In the genomic region with DNA sequence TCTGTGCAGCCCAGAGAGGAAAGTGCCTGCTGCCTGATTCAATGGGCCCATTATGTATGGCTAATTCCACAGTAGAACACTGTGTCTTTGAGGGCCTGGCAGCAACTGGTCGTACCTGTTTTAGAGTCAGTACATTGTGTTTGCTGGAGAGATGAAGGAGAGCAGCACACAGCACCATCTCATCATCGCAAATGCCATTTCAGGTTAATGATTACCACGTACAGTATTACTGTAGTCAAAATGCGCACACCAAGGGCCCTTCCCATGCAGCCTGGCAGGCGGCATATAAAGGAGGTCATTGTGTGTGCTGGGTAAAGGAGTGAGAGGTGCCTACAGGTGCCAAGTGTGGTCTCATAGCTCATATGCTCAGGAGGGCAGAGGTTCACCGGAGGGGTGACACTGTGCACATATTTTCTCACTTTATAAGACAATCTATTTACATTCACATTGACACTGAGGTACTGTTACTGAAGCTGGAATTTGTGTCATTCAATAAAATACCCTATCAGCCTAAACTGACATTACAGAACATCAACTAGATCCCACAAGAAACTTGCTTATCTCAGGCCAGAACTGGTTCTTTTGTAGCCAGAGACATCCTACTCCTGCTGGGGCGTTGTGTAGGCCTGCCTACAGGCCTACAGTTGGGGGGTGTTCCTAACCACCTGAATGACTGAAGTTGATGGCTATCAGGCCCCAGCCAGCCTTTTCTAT, we compare ENCODE assay signal across 1 cellular context.
TF ChIP-seq lines count a peak whose summit lies in the region.

No MANE protein-coding gene starts in this region.

TF ChIP-seq in HepG2, 621 proteins besides CTCF, POLR2A, EP300 and RAD21 (continued from another document and continues in another):
- TF ChIP-seq, protein P1, sequence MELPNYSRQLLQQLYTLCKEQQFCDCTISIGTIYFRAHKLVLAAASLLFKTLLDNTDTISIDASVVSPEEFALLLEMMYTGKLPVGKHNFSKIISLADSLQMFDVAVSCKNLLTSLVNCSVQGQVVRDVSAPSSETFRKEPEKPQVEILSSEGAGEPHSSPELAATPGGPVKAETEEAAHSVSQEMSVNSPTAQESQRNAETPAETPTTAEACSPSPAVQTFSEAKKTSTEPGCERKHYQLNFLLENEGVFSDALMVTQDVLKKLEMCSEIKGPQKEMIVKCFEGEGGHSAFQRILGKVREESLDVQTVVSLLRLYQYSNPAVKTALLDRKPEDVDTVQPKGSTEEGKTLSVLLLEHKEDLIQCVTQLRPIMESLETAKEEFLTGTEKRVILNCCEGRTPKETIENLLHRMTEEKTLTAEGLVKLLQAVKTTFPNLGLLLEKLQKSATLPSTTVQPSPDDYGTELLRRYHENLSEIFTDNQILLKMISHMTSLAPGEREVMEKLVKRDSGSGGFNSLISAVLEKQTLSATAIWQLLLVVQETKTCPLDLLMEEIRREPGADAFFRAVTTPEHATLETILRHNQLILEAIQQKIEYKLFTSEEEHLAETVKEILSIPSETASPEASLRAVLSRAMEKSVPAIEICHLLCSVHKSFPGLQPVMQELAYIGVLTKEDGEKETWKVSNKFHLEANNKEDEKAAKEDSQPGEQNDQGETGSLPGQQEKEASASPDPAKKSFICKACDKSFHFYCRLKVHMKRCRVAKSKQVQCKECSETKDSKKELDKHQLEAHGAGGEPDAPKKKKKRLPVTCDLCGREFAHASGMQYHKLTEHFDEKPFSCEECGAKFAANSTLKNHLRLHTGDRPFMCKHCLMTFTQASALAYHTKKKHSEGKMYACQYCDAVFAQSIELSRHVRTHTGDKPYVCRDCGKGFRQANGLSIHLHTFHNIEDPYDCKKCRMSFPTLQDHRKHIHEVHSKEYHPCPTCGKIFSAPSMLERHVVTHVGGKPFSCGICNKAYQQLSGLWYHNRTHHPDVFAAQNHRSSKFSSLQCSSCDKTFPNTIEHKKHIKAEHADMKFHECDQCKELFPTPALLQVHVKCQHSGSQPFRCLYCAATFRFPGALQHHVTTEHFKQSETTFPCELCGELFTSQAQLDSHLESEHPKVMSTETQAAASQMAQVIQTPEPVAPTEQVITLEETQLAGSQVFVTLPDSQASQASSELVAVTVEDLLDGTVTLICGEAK (IDR thresholded peaks at IDR 0.05), result no peak
- TF ChIP-seq, protein P1 (CRISPR knock-in tag; IDR thresholded peaks at IDR 0.05), result no peak
- TF ChIP-seq SSRP1 (CRISPR knock-in tag; IDR thresholded peaks at IDR 0.05) (peak; percentile 74), DPF2 (CRISPR knock-in tag; IDR thresholded peaks at IDR 0.05; ENCODE audit: borderline replicate concordance, low read depth) (peak; percentile 62), ZNF772 (CRISPR knock-in tag; IDR thresholded peaks at IDR 0.05) (peak; percentile 25; the same call in 1 of the 2 replicates), ZNF564 (CRISPR knock-in tag; IDR thresholded peaks at IDR 0.05) (0 out of 2 replicates have a peak, but pooled peaks have one; percentile 27), FOXP1 (IDR thresholded peaks at IDR 0.05) (no peak), FOXP1 (CRISPR knock-in tag; IDR thresholded peaks at IDR 0.05) (peak; percentile 43; the same call in 1 of the 2 replicates), NFE2L2 (IDR thresholded peaks at IDR 0.05; ENCODE audit: low read length) (no peak), GZF1 (CRISPR knock-in tag; IDR thresholded peaks at IDR 0.05) (peak; percentile 90; the same call in 1 of the 2 replicates), ZBTB3 (CRISPR knock-in tag; IDR thresholded peaks at IDR 0.05; ENCODE audit: borderline replicate concordance, low read depth) (no peak; the same call in 1 of the 2 replicates), GFI1 (CRISPR knock-in tag; IDR thresholded peaks at IDR 0.05; ENCODE audit: borderline replicate concordance) (peak; percentile 58; the same call in 1 of the 2 replicates), NFIC (IDR thresholded peaks at IDR 0.05; ENCODE audit: low read length) (peak; percentile 45), REPIN1 (CRISPR knock-in tag; IDR thresholded peaks at IDR 0.05; ENCODE audit: borderline replicate concordance, low read depth) (0 out of 2 replicates have a peak, but pooled peaks have one; percentile 22), FOXA1 (IDR thresholded peaks at IDR 0.05) (no peak), FOXA1 (CRISPR knock-in tag; IDR thresholded peaks at IDR 0.05) (0 out of 2 replicates have a peak, but pooled peaks have one; percentile 3), MATR3 (CRISPR knock-in tag; IDR thresholded peaks at IDR 0.05) (no peak), TBP (CRISPR knock-in tag; IDR thresholded peaks at IDR 0.05) (no peak)
- TF ChIP-seq, protein P2, sequence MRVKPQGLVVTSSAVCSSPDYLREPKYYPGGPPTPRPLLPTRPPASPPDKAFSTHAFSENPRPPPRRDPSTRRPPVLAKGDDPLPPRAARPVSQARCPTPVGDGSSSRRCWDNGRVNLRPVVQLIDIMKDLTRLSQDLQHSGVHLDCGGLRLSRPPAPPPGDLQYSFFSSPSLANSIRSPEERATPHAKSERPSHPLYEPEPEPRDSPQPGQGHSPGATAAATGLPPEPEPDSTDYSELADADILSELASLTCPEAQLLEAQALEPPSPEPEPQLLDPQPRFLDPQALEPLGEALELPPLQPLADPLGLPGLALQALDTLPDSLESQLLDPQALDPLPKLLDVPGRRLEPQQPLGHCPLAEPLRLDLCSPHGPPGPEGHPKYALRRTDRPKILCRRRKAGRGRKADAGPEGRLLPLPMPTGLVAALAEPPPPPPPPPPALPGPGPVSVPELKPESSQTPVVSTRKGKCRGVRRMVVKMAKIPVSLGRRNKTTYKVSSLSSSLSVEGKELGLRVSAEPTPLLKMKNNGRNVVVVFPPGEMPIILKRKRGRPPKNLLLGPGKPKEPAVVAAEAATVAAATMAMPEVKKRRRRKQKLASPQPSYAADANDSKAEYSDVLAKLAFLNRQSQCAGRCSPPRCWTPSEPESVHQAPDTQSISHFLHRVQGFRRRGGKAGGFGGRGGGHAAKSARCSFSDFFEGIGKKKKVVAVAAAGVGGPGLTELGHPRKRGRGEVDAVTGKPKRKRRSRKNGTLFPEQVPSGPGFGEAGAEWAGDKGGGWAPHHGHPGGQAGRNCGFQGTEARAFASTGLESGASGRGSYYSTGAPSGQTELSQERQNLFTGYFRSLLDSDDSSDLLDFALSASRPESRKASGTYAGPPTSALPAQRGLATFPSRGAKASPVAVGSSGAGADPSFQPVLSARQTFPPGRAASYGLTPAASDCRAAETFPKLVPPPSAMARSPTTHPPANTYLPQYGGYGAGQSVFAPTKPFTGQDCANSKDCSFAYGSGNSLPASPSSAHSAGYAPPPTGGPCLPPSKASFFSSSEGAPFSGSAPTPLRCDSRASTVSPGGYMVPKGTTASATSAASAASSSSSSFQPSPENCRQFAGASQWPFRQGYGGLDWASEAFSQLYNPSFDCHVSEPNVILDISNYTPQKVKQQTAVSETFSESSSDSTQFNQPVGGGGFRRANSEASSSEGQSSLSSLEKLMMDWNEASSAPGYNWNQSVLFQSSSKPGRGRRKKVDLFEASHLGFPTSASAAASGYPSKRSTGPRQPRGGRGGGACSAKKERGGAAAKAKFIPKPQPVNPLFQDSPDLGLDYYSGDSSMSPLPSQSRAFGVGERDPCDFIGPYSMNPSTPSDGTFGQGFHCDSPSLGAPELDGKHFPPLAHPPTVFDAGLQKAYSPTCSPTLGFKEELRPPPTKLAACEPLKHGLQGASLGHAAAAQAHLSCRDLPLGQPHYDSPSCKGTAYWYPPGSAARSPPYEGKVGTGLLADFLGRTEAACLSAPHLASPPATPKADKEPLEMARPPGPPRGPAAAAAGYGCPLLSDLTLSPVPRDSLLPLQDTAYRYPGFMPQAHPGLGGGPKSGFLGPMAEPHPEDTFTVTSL (CRISPR knock-in tag; IDR thresholded peaks at IDR 0.05; ENCODE audit: borderline replicate concordance), result peak; percentile 70; the same call in 1 of the 2 replicates
- TF ChIP-seq, protein P3, sequence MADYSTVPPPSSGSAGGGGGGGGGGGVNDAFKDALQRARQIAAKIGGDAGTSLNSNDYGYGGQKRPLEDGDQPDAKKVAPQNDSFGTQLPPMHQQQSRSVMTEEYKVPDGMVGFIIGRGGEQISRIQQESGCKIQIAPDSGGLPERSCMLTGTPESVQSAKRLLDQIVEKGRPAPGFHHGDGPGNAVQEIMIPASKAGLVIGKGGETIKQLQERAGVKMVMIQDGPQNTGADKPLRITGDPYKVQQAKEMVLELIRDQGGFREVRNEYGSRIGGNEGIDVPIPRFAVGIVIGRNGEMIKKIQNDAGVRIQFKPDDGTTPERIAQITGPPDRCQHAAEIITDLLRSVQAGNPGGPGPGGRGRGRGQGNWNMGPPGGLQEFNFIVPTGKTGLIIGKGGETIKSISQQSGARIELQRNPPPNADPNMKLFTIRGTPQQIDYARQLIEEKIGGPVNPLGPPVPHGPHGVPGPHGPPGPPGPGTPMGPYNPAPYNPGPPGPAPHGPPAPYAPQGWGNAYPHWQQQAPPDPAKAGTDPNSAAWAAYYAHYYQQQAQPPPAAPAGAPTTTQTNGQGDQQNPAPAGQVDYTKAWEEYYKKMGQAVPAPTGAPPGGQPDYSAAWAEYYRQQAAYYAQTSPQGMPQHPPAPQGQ (CRISPR knock-in tag; IDR thresholded peaks at IDR 0.05; ENCODE audit: borderline replicate concordance), result no peak
- TF ChIP-seq, protein P4, sequence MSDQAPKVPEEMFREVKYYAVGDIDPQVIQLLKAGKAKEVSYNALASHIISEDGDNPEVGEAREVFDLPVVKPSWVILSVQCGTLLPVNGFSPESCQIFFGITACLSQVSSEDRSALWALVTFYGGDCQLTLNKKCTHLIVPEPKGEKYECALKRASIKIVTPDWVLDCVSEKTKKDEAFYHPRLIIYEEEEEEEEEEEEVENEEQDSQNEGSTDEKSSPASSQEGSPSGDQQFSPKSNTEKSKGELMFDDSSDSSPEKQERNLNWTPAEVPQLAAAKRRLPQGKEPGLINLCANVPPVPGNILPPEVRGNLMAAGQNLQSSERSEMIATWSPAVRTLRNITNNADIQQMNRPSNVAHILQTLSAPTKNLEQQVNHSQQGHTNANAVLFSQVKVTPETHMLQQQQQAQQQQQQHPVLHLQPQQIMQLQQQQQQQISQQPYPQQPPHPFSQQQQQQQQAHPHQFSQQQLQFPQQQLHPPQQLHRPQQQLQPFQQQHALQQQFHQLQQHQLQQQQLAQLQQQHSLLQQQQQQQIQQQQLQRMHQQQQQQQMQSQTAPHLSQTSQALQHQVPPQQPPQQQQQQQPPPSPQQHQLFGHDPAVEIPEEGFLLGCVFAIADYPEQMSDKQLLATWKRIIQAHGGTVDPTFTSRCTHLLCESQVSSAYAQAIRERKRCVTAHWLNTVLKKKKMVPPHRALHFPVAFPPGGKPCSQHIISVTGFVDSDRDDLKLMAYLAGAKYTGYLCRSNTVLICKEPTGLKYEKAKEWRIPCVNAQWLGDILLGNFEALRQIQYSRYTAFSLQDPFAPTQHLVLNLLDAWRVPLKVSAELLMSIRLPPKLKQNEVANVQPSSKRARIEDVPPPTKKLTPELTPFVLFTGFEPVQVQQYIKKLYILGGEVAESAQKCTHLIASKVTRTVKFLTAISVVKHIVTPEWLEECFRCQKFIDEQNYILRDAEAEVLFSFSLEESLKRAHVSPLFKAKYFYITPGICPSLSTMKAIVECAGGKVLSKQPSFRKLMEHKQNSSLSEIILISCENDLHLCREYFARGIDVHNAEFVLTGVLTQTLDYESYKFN (CRISPR knock-in tag; conservative IDR thresholded peaks at IDR 0.05), result peak; percentile 85
- TF ChIP-seq, protein P5, sequence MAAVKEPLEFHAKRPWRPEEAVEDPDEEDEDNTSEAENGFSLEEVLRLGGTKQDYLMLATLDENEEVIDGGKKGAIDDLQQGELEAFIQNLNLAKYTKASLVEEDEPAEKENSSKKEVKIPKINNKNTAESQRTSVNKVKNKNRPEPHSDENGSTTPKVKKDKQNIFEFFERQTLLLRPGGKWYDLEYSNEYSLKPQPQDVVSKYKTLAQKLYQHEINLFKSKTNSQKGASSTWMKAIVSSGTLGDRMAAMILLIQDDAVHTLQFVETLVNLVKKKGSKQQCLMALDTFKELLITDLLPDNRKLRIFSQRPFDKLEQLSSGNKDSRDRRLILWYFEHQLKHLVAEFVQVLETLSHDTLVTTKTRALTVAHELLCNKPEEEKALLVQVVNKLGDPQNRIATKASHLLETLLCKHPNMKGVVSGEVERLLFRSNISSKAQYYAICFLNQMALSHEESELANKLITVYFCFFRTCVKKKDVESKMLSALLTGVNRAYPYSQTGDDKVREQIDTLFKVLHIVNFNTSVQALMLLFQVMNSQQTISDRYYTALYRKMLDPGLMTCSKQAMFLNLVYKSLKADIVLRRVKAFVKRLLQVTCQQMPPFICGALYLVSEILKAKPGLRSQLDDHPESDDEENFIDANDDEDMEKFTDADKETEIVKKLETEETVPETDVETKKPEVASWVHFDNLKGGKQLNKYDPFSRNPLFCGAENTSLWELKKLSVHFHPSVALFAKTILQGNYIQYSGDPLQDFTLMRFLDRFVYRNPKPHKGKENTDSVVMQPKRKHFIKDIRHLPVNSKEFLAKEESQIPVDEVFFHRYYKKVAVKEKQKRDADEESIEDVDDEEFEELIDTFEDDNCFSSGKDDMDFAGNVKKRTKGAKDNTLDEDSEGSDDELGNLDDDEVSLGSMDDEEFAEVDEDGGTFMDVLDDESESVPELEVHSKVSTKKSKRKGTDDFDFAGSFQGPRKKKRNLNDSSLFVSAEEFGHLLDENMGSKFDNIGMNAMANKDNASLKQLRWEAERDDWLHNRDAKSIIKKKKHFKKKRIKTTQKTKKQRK (IDR thresholded peaks at IDR 0.05; ENCODE audit: low read length), result no peak
- TF ChIP-seq, protein P6, sequence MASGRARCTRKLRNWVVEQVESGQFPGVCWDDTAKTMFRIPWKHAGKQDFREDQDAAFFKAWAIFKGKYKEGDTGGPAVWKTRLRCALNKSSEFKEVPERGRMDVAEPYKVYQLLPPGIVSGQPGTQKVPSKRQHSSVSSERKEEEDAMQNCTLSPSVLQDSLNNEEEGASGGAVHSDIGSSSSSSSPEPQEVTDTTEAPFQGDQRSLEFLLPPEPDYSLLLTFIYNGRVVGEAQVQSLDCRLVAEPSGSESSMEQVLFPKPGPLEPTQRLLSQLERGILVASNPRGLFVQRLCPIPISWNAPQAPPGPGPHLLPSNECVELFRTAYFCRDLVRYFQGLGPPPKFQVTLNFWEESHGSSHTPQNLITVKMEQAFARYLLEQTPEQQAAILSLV (CRISPR knock-in tag; IDR thresholded peaks at IDR 0.05; ENCODE audit: borderline replicate concordance), result no peak
